ENCODE assay signal across 16 cellular contexts in genomic region chr1:220901906-220902305, GRCh38. TPM values are rescaled to one million over a fixed set of nuclear protein-coding genes. Genes with fewer than 3 reads are reported as not detected.
DNase-seq lines count a peak whose midpoint lies in the region; TF ChIP-seq lines count a peak whose summit lies in the region.
"Had no signal": no experiment of that assay in that cellular context is flagged by ENCODE, and none has a peak within 500 bp of the region (broad histone marks: within the 10 kb centered on the region; RNA-seq: fewer than 3 reads in every experiment).

No MANE protein-coding gene starts in this region.

- TF ChIP-seq CTCF in fibroblast of the aortic adventitia (IDR thresholded peaks at IDR 0.05; ENCODE audit: insufficient read depth, low read length) (no peak), ovary (IDR thresholded peaks at IDR 0.05) (no peak)

- WGBS in ovary, 3 donors = 62 to 70% (median 64%) methylated on average over 2 of the region's 2 CpGs

- DNase-seq in EH (ENCODE audit: low read depth) (peak; percentile 70), M059J (ENCODE audit: low read depth) (peak; percentile 26), fibroblast of the aortic adventitia (ENCODE audit: low read depth) (peak; percentile 47), GM19238 (ENCODE audit: insufficient read length, low spot score) (no peak), cortex of kidney (lab: John Stamatoyannopoulos, UW) (no peak), ovary (no peak), NCI-H2107 treated with DMSO at 0.1 percent for 48 hours (lab: John Stamatoyannopoulos, UW; ENCODE audit: unreplicated experiment) (no peak)
- DNase-seq: CD4-positive, alpha-beta memory T cell; DMS79 treated with DMSO at 0.1 percent for 48 hours; EL; GOT3; H7; KBM-7 had no signal

- H3K36me3 ChIP-seq in ovary = no peaks in the 10 kb centered on the region
- H3K36me3 ChIP-seq: BLaER1 had no signal

- no peak overlapping the region for H3K27ac ChIP-seq in ovary
- H3K27ac ChIP-seq: BLaER1 had no signal

- TF ChIP-seq EP300 in ovary (IDR thresholded peaks at IDR 0.05) = no peak

- H3K9me3 ChIP-seq in ovary = no peaks in the 10 kb centered on the region
- H3K9me3 ChIP-seq: BLaER1 had no signal

- no peak for TF ChIP-seq POLR2A in ovary (IDR thresholded peaks at IDR 0.05)

- intact Hi-C loops in ovary (cut with DNase I) = no loop called here

- no peaks in the 10 kb centered on the region for H3K4me1 ChIP-seq in ovary (ENCODE audit: insufficient read depth)
- H3K4me1 ChIP-seq: BLaER1 had no signal

- H3K27me3 ChIP-seq in ovary = no peaks in the 10 kb centered on the region
- H3K27me3 ChIP-seq: BLaER1 had no signal

- no peak overlapping the region for H3K4me3 ChIP-seq in fibroblast of the aortic adventitia (ENCODE audit: low read depth, low read length)
- no peak overlapping the region for H3K4me3 ChIP-seq in ovary
- H3K4me3 ChIP-seq: BLaER1, GM12878 had no signal

RNA-seq across cellular contexts. Expression of gene HLX, which starts 22.7 kb away (rescaled TPM):
- total RNA-seq in M059J (2014; rRNA removed; shearing (Covaris generic)) = 7.2 and 14.4 TPM in 2 replicates
- total RNA-seq in fibroblast of the aortic adventitia (ENCODE audit: low replicate concordance) (4.1 and 25.4 TPM in 2 replicates), ovary (1 to 10 TPM; 2.1 to 7.6 (median 3.1) TPM)
- polyA plus RNA-seq in ovary = 1 to 10 TPM; 3.5 to 9.4 TPM
- total RNA-seq: G401 had no signal
- polyA plus RNA-seq: CD4-positive, alpha-beta memory T cell had no signal

Comparison
In these comparisons a context has a peak if more than half of its experiments do, and no peak if none do; other contexts are left out.
1. DNase-seq: peak in EH (single experiment), M059J (single experiment) and fibroblast of the aortic adventitia (single experiment); none in GM19238 (single experiment), cortex of kidney (single experiment), ovary (0 of 5) and NCI-H2107 treated with DMSO at 0.1 percent for 48 hours (single experiment).